ENCODE assay signal across 8 cellular contexts in genomic region chr15:45162771-45163507, GRCh38. TPM values are rescaled to one million over a fixed set of nuclear protein-coding genes. Genes with fewer than 3 reads are reported as not detected.
DNase-seq lines count a peak whose midpoint lies in the region; ATAC-seq and TF ChIP-seq lines count a peak whose summit lies in the region.

No MANE protein-coding gene starts in this region.

- peaks cover 42% of the 10 kb centered on the region for H3K4me1 ChIP-seq in vagina

- TF ChIP-seq POLR2A in vagina (IDR thresholded peaks at IDR 0.05): no peak

- H3K27me3 ChIP-seq in MG63 (no peaks in the 10 kb centered on the region), vagina (no peaks in the 10 kb centered on the region)

- H3K36me3 ChIP-seq in MG63 (no peaks in the 10 kb centered on the region), vagina (no peaks in the 10 kb centered on the region)

- peak; percentile 43 for ATAC-seq in GM18907 (IDR thresholded peaks at IDR 0.05; ENCODE audit: unreplicated experiment)

- no peaks in the 10 kb centered on the region for H3K36me3 Mint-ChIP-seq in activated naive CD8-positive, alpha-beta T cell treated with anti-CD3 and anti-CD28 coated beads for 36 hours
- no peaks in the 10 kb centered on the region for H3K36me3 Mint-ChIP-seq in glutamatergic neuron (ENCODE audit: unreplicated experiment)

- H3K27me3 Mint-ChIP-seq in activated naive CD8-positive, alpha-beta T cell treated with anti-CD3 and anti-CD28 coated beads for 36 hours: no peaks in the 10 kb centered on the region
- peaks cover 57% of the 10 kb centered on the region for H3K27me3 Mint-ChIP-seq in glutamatergic neuron (ENCODE audit: unreplicated experiment)

- H3K27ac ChIP-seq in vagina: peak overlapping the region; percentile 67

- no peaks in the 10 kb centered on the region for H3K9me3 Mint-ChIP-seq in activated naive CD8-positive, alpha-beta T cell treated with anti-CD3 and anti-CD28 coated beads for 36 hours
- H3K9me3 Mint-ChIP-seq in glutamatergic neuron (ENCODE audit: unreplicated experiment): peaks cover 67% of the 10 kb centered on the region

- peaks cover 13% of the 10 kb centered on the region for H3K4me1 Mint-ChIP-seq in activated naive CD8-positive, alpha-beta T cell treated with anti-CD3 and anti-CD28 coated beads for 36 hours
- H3K4me1 Mint-ChIP-seq in glutamatergic neuron (ENCODE audit: low read depth, unreplicated experiment): peaks cover 54% of the 10 kb centered on the region

- H3K27ac Mint-ChIP-seq in activated naive CD8-positive, alpha-beta T cell treated with anti-CD3 and anti-CD28 coated beads for 36 hours: no peak overlapping the region
- H3K27ac Mint-ChIP-seq in glutamatergic neuron (ENCODE audit: unreplicated experiment): peak overlapping the region; percentile 80

- H3K9me3 ChIP-seq in MG63 (no peaks in the 10 kb centered on the region), vagina (no peaks in the 10 kb centered on the region)

- no peak overlapping the region for H3K4me3 Mint-ChIP-seq in activated naive CD8-positive, alpha-beta T cell treated with anti-CD3 and anti-CD28 coated beads for 36 hours
- peak overlapping the region; percentile 34 for H3K4me3 Mint-ChIP-seq in glutamatergic neuron (ENCODE audit: unreplicated experiment)

- intact Hi-C loops in vagina (cut with DNase I): loop anchor here (2.0 kb wide), 1 partner anchor 236 kb away; no protein-coding TSS in a partner anchor

- H3K4me3 ChIP-seq in MG63 (no peak overlapping the region), vagina (no peak overlapping the region)

- TF ChIP-seq CTCF in glutamatergic neuron (IDR thresholded peaks at IDR 0.05; ENCODE audit: partially characterized antibody, unreplicated experiment): peak; percentile 76
- TF ChIP-seq CTCF in vagina (IDR thresholded peaks at IDR 0.05): peak; percentile 55 to 85 (median 68)

- DNase-seq in AG08396 (ENCODE audit: low spot score) (peak; percentile 93), MG63 (peak; percentile 82), SK-N-DZ (ENCODE audit: low spot score) (peak; percentile 88), glutamatergic neuron (peak; percentile 90), pons (ENCODE audit: low spot score) (peak; percentile 87), vagina (ENCODE audit: extremely low spot score in 2 of 2) (no peak)
- DNase-seq in activated naive CD8-positive, alpha-beta T cell treated with anti-CD3 and anti-CD28 coated beads for 36 hours: peak; percentile 60

RNA-seq across cellular contexts. Expression of gene SHF, which starts 24.8 kb away (rescaled TPM):
- 0.33 TPM in 1 of 2 replicates, not detected in the other for total RNA-seq in MG63 (2014; rRNA removed; shearing (Covaris generic); ENCODE audit: low replicate concordance)
- polyA plus RNA-seq in SK-N-DZ (2014; cell fraction: cytosol; rRNA removed): 41.2 and 47.5 TPM in 2 replicates
- 27.6 and 31.7 TPM in 2 replicates for polyA plus RNA-seq in SK-N-DZ (2014; cell fraction: nucleus; rRNA removed)
- 10 to 100 TPM; 19.5 to 20.4 TPM for total RNA-seq in activated naive CD8-positive, alpha-beta T cell treated with anti-CD3 and anti-CD28 coated beads for 36 hours
- 309 TPM for total RNA-seq in glutamatergic neuron (ENCODE audit: unreplicated experiment)
- total RNA-seq in vagina: 15.0 TPM

RNA-seq across cellular contexts. Expression of gene DUOX1, which starts 33.1 kb away (rescaled TPM):
- total RNA-seq in MG63 (2014; rRNA removed; shearing (Covaris generic); ENCODE audit: low replicate concordance): not detected in 2 replicates
- 0.10 TPM in 1 of 2 replicates, not detected in the other for polyA plus RNA-seq in SK-N-DZ (2014; cell fraction: cytosol; rRNA removed)
- polyA plus RNA-seq in SK-N-DZ (2014; cell fraction: nucleus; rRNA removed): 0.09 and 0.30 TPM in 2 replicates
- under 1 TPM; 0.14 to 0.22 TPM for total RNA-seq in activated naive CD8-positive, alpha-beta T cell treated with anti-CD3 and anti-CD28 coated beads for 36 hours
- total RNA-seq in glutamatergic neuron (ENCODE audit: unreplicated experiment): not detected
- 98.7 TPM for total RNA-seq in vagina

RNA-seq across cellular contexts. Expression of gene DUOXA1, which starts 33.3 kb away (rescaled TPM):
- total RNA-seq in MG63 (2014; rRNA removed; shearing (Covaris generic); ENCODE audit: low replicate concordance): not detected in 2 replicates
- not detected in 2 replicates for polyA plus RNA-seq in SK-N-DZ (2014; cell fraction: cytosol; rRNA removed)
- polyA plus RNA-seq in SK-N-DZ (2014; cell fraction: nucleus; rRNA removed): not detected in 2 replicates
- not detected for total RNA-seq in activated naive CD8-positive, alpha-beta T cell treated with anti-CD3 and anti-CD28 coated beads for 36 hours
- total RNA-seq in glutamatergic neuron (ENCODE audit: unreplicated experiment) (not detected), vagina (66.5 TPM)

RNA-seq across cellular contexts. Expression of gene DUOXA2, which starts 48.8 kb away (rescaled TPM):
- not detected in 2 replicates for total RNA-seq in MG63 (2014; rRNA removed; shearing (Covaris generic); ENCODE audit: low replicate concordance)
- not detected in 2 replicates for polyA plus RNA-seq in SK-N-DZ (2014; cell fraction: cytosol; rRNA removed)
- not detected in 2 replicates for polyA plus RNA-seq in SK-N-DZ (2014; cell fraction: nucleus; rRNA removed)
- not detected for total RNA-seq in activated naive CD8-positive, alpha-beta T cell treated with anti-CD3 and anti-CD28 coated beads for 36 hours
- total RNA-seq in glutamatergic neuron (ENCODE audit: unreplicated experiment) (not detected), vagina (1.5 TPM)

RNA-seq across cellular contexts. Expression of gene DUOX2, which starts 49.0 kb away (rescaled TPM):
- not detected in 2 replicates for total RNA-seq in MG63 (2014; rRNA removed; shearing (Covaris generic); ENCODE audit: low replicate concordance)
- polyA plus RNA-seq in SK-N-DZ (2014; cell fraction: cytosol; rRNA removed): not detected in 2 replicates
- polyA plus RNA-seq in SK-N-DZ (2014; cell fraction: nucleus; rRNA removed): 0.02 and 0.07 TPM in 2 replicates
- not detected for total RNA-seq in activated naive CD8-positive, alpha-beta T cell treated with anti-CD3 and anti-CD28 coated beads for 36 hours
- not detected for total RNA-seq in glutamatergic neuron (ENCODE audit: unreplicated experiment)
- total RNA-seq in vagina: 20.6 TPM

Comparison
In these comparisons a context has a peak if more than half of its experiments do, and no peak if none do; other contexts are left out.
1. DNase-seq: peak in AG08396 (single experiment), MG63 (single experiment), SK-N-DZ (single experiment), activated naive CD8-positive, alpha-beta T cell treated with anti-CD3 and anti-CD28 coated beads for 36 hours (single experiment), glutamatergic neuron (single experiment) and pons (single experiment); none in vagina (0 of 2).
2. RNA of gene SHF, which starts 24.8 kb away (total RNA-seq): 309 TPM in glutamatergic neuron (single experiment); 19.5 to 20.4 TPM in activated naive CD8-positive, alpha-beta T cell treated with anti-CD3 and anti-CD28 coated beads for 36 hours, 15.0 TPM in vagina (single experiment) and 0.33 TPM in MG63; every median in the first group is over 10 times any median in the second.
3. RNA of gene DUOX1, which starts 33.1 kb away (total RNA-seq): 98.7 TPM in vagina (single experiment); 0.14 to 0.22 TPM in activated naive CD8-positive, alpha-beta T cell treated with anti-CD3 and anti-CD28 coated beads for 36 hours, not detected in MG63 and not detected in glutamatergic neuron (single experiment); every median in the first group is over 10 times any median in the second.
4. RNA of gene DUOXA1, which starts 33.3 kb away (total RNA-seq): 66.5 TPM in vagina (single experiment); not detected in activated naive CD8-positive, alpha-beta T cell treated with anti-CD3 and anti-CD28 coated beads for 36 hours, not detected in MG63 and not detected in glutamatergic neuron (single experiment); every median in the first group is over 10 times any median in the second.